17 cellular contexts compared by ENCODE assay signal in the genomic region with DNA sequence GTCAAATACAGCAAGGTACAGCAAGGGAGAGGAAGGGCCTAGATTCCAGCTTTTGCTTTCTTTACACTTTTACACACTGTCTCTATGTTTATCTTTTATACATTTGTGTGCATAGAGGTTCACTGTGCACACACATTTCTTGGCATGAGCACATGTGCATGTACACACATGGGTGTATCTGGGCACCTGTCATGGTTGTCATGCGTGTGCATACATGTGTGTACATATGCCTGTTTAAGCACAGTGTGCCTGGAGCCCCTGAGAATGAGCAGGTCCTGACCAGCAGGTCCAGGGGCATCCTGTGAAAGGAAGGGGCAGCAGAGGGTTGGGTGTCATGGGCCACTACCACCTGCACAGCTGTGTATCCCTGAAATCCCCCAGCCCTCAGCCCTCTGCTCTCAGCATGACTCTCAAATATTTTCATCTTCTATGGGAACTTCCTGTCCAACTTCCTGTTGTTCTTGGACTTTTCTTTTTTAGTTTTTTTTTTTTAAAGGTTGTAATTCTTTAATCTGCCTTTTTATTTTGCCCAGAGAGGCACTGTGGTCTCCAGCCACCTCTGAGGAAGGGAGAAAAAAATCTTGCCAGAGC.
DNase-seq lines count a peak whose midpoint lies in the region; ATAC-seq and TF ChIP-seq lines count a peak whose summit lies in the region.
"Had no signal": no experiment of that assay in that cellular context is flagged by ENCODE, and none has a peak within 500 bp of the region (broad histone marks: within the 10 kb centered on the region; RNA-seq: fewer than 3 reads in every experiment).

No MANE protein-coding gene starts in this region.

- H3K9me3 Mint-ChIP-seq in osteocyte (ENCODE audit: unreplicated experiment) = peaks cover 4% of the 10 kb centered on the region
- H3K9me3 Mint-ChIP-seq in activated T-cell treated with anti-CD3 and anti-CD28 coated beads, Interleukin-2, amount 50 U/mL, for 4 hours = no peaks in the 10 kb centered on the region

- no peaks in the 10 kb centered on the region for H4K20me1 ChIP-seq in DOHH2 (ENCODE audit: control insufficient read depth, insufficient read depth, low read depth, low read length)

- no peak overlapping the region for H3K4me3 Mint-ChIP-seq in osteocyte (ENCODE audit: unreplicated experiment)
- H3K4me3 Mint-ChIP-seq in activated T-cell treated with anti-CD3 and anti-CD28 coated beads, Interleukin-2, amount 50 U/mL, for 4 hours = no peak overlapping the region
- H3K4me3 Mint-ChIP-seq: CD4-positive, alpha-beta memory T cell had no signal

- no peaks in the 10 kb centered on the region for H3K27me3 Mint-ChIP-seq in osteocyte (ENCODE audit: unreplicated experiment)
- no peaks in the 10 kb centered on the region for H3K27me3 Mint-ChIP-seq in activated T-cell treated with anti-CD3 and anti-CD28 coated beads, Interleukin-2, amount 50 U/mL, for 4 hours (ENCODE audit: low read depth)
- H3K27me3 Mint-ChIP-seq: CD4-positive, alpha-beta memory T cell had no signal

- no peaks in the 10 kb centered on the region for H3F3A ChIP-seq in DOHH2 (ENCODE audit: control insufficient read depth, insufficient read depth)

- TF ChIP-seq CTCF in DOHH2 (IDR thresholded peaks at IDR 0.05; ENCODE audit: low read depth, low read length, poor library complexity, severe bottlenecking) (no peak), osteocyte (IDR thresholded peaks at IDR 0.05) (no peak)

- H3K36me3 Mint-ChIP-seq in osteocyte (ENCODE audit: unreplicated experiment) = no peaks in the 10 kb centered on the region
- H3K36me3 Mint-ChIP-seq in activated T-cell treated with anti-CD3 and anti-CD28 coated beads, Interleukin-2, amount 50 U/mL, for 4 hours (ENCODE audit: insufficient read depth) = no peaks in the 10 kb centered on the region
- H3K36me3 Mint-ChIP-seq: CD4-positive, alpha-beta memory T cell had no signal

- peaks cover 10% of the 10 kb centered on the region for H3K4me1 ChIP-seq in DOHH2 (ENCODE audit: control insufficient read depth, low read length)
- H3K4me1 ChIP-seq: prostate gland had no signal

- DNase-seq in dermis microvascular lymphatic vessel endothelial cell (ENCODE audit: low read depth in 2 of 2) (peak; percentile 83 to 92), osteocyte (ENCODE audit: extremely low spot score, unreplicated experiment) (peak; percentile 64), NCI-H2171 (lab: John Stamatoyannopoulos, UW) (no peak), NCI-H1436 (lab: John Stamatoyannopoulos, UW) (no peak)
- DNase-seq in activated T-cell treated with anti-CD3 and anti-CD28 coated beads, Interleukin-2, amount 50 U/mL, for 4 hours = no peak
- DNase-seq: amniotic stem cell; CD4-positive, alpha-beta memory T cell; foreskin melanocyte; islet precursor cell; Karpas-422; NCI-H2029 treated with DMSO at 0.1 percent for 48 hours; NCI-H82; stimulated activated CD4-positive, alpha-beta T cell treated with anti-CD3 and anti-CD28 coated beads, Interleukin-4, amount 100 ng/mL, for 24 hours; stimulated activated naive CD4-positive, alpha-beta T cell treated with Interleukin-2 at 50 U/mL for 16 hours had no signal

- no peak overlapping the region for H3K4me3 ChIP-seq in DOHH2 (ENCODE audit: low read length)
- H3K4me3 ChIP-seq: prostate gland had no signal

- H3K27ac Mint-ChIP-seq in osteocyte (ENCODE audit: unreplicated experiment) = peak overlapping the region; percentile 65

- no peaks in the 10 kb centered on the region for H3K36me3 ChIP-seq in DOHH2 (ENCODE audit: control insufficient read depth, low read length)
- H3K36me3 ChIP-seq: prostate gland had no signal

- no peaks in the 10 kb centered on the region for H3K79me2 ChIP-seq in DOHH2 (ENCODE audit: control insufficient read depth, low read length)

- peak; percentile 46 for ATAC-seq in HG02610 (IDR thresholded peaks at IDR 0.05; ENCODE audit: unreplicated experiment)
- ATAC-seq in activated T-cell treated with anti-CD3 and anti-CD28 coated beads, Interleukin-2, amount 50 U/mL, for 4 hours = no peak

- H3K9me2 ChIP-seq in DOHH2 (replicated peaks; ENCODE audit: control insufficient read depth, low read length) = no peaks in the 10 kb centered on the region

- no peak overlapping the region for H3K27ac ChIP-seq in DOHH2 (ENCODE audit: low read depth, low read length)
- H3K27ac ChIP-seq: prostate gland had no signal

- no peaks in the 10 kb centered on the region for H3K9me3 ChIP-seq in DOHH2 (ENCODE audit: control insufficient read depth, insufficient read depth, low read length)
- H3K9me3 ChIP-seq: prostate gland had no signal

- H3K27me3 ChIP-seq in DOHH2 (ENCODE audit: control insufficient read depth, low read length) = no peaks in the 10 kb centered on the region

- H3K4me1 Mint-ChIP-seq in osteocyte (ENCODE audit: unreplicated experiment) = peaks cover 8% of the 10 kb centered on the region
- H3K4me1 Mint-ChIP-seq in activated T-cell treated with anti-CD3 and anti-CD28 coated beads, Interleukin-2, amount 50 U/mL, for 4 hours (ENCODE audit: low read depth) = peaks cover 22% of the 10 kb centered on the region

- H3K4me2 ChIP-seq in DOHH2 (ENCODE audit: low read length) = peak overlapping the region; percentile 15; the same call in 1 of the 2 replicates

Comparison
In these comparisons a context has a peak if more than half of its experiments do, and no peak if none do; other contexts are left out.
1. DNase-seq: peak in dermis microvascular lymphatic vessel endothelial cell (2 of 2) and osteocyte (single experiment); none in NCI-H2171 (single experiment), activated T-cell treated with anti-CD3 and anti-CD28 coated beads, Interleukin-2, amount 50 U/mL, for 4 hours (single experiment) and NCI-H1436 (single experiment).